2 cellular contexts compared by ENCODE assay signal in the genomic region with DNA sequence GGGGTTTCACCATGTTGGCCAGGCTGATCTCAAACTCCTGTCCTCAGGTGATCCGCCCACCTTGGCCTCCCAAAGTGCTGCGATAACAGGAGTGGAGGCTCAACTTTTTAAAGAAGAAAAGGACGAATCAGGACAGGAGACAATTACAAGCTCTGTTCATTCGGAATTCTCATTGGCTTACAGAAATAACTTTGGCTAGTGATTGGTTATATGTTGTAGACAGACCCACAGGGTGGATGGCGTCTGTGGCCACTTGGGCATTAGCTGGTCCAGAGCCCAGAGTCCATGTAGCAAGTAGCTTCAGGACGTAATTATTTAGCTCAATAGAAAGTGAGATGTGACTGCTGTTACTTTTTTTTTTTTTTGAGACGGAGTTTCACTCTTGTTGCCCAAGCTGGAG.
TF ChIP-seq lines count a peak whose summit lies in the region.

No MANE protein-coding gene starts in this region.

TF ChIP-seq in HepG2, 621 proteins besides CTCF, POLR2A, EP300 and RAD21:
- TF ChIP-seq, protein P1, sequence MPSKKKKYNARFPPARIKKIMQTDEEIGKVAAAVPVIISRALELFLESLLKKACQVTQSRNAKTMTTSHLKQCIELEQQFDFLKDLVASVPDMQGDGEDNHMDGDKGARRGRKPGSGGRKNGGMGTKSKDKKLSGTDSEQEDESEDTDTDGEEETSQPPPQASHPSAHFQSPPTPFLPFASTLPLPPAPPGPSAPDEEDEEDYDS (CRISPR knock-in tag; IDR thresholded peaks at IDR 0.05): 0 out of 2 replicates have a peak, but pooled peaks have one; percentile 31
- TF ChIP-seq KDM2A (CRISPR knock-in tag; IDR thresholded peaks at IDR 0.05; ENCODE audit: borderline replicate concordance, low read depth) (no peak), ZNF598 (CRISPR knock-in tag; IDR thresholded peaks at IDR 0.05; ENCODE audit: borderline replicate concordance) (no peak), ZFX (CRISPR knock-in tag; IDR thresholded peaks at IDR 0.05; ENCODE audit: low read depth) (no peak), NFYC (CRISPR knock-in tag; IDR thresholded peaks at IDR 0.05) (peak; percentile 71), NFYB (CRISPR knock-in tag; IDR thresholded peaks at IDR 0.05) (peak; percentile 51; the same call in 1 of the 2 replicates), SMAD3 (CRISPR knock-in tag; IDR thresholded peaks at IDR 0.05) (no peak), HNRNPUL1 (IDR thresholded peaks at IDR 0.05; ENCODE audit: low read depth, low read length) (no peak), FOXK1 (CRISPR knock-in tag; IDR thresholded peaks at IDR 0.05; ENCODE audit: borderline replicate concordance, low read depth) (no peak)
- TF ChIP-seq, protein P2, sequence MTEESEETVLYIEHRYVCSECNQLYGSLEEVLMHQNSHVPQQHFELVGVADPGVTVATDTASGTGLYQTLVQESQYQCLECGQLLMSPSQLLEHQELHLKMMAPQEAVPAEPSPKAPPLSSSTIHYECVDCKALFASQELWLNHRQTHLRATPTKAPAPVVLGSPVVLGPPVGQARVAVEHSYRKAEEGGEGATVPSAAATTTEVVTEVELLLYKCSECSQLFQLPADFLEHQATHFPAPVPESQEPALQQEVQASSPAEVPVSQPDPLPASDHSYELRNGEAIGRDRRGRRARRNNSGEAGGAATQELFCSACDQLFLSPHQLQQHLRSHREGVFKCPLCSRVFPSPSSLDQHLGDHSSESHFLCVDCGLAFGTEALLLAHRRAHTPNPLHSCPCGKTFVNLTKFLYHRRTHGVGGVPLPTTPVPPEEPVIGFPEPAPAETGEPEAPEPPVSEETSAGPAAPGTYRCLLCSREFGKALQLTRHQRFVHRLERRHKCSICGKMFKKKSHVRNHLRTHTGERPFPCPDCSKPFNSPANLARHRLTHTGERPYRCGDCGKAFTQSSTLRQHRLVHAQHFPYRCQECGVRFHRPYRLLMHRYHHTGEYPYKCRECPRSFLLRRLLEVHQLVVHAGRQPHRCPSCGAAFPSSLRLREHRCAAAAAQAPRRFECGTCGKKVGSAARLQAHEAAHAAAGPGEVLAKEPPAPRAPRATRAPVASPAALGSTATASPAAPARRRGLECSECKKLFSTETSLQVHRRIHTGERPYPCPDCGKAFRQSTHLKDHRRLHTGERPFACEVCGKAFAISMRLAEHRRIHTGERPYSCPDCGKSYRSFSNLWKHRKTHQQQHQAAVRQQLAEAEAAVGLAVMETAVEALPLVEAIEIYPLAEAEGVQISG (CRISPR knock-in tag; IDR thresholded peaks at IDR 0.05): no peak
- TF ChIP-seq, protein P3, sequence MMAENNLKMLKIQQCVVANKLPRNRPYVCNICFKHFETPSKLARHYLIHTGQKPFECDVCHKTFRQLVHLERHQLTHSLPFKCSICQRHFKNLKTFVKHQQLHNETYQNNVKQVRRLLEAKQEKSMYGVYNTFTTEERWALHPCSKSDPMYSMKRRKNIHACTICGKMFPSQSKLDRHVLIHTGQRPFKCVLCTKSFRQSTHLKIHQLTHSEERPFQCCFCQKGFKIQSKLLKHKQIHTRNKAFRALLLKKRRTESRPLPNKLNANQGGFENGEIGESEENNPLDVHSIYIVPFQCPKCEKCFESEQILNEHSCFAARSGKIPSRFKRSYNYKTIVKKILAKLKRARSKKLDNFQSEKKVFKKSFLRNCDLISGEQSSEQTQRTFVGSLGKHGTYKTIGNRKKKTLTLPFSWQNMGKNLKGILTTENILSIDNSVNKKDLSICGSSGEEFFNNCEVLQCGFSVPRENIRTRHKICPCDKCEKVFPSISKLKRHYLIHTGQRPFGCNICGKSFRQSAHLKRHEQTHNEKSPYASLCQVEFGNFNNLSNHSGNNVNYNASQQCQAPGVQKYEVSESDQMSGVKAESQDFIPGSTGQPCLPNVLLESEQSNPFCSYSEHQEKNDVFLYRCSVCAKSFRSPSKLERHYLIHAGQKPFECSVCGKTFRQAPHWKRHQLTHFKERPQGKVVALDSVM (CRISPR knock-in tag; IDR thresholded peaks at IDR 0.05): peak; percentile 13; the same call in 1 of the 2 replicates

TF ChIP-seq in K562, 482 proteins besides CTCF, POLR2A, EP300 and RAD21:
- TF ChIP-seq EGR1 (conservative IDR thresholded peaks at IDR 0.05): 0 out of 2 replicates have a peak, but pooled peaks have one; percentile 23
- no peak for TF ChIP-seq PHF21A (IDR thresholded peaks at IDR 0.05; ENCODE audit: borderline replicate concordance, low read depth)
